In genomic region chr5:78294250-78295034, GRCh38 we compare ENCODE assay signal across 8 cellular contexts.
DNase-seq lines count a peak whose midpoint lies in the region; ATAC-seq and TF ChIP-seq lines count a peak whose summit lies in the region.

Gene AP3B1 (minus strand): TSS chr5:78294698. CDS start chr5:78294579, 119 bp downstream.

- no peaks in the 10 kb centered on the region for H3K36me3 Mint-ChIP-seq in activated naive CD4-positive, alpha-beta T cell treated with anti-CD3 and anti-CD28 coated beads, Interleukin-2, amount 50 U/mL, for 24 hours

- peak; percentile 84 for ATAC-seq in HG02588 (IDR thresholded peaks at IDR 0.05; ENCODE audit: unreplicated experiment)
- ATAC-seq in SK-N-SH treated with all-trans-retinoic acid at 6 μM for 48 hours = peak; percentile 93

- no peak for TF ChIP-seq CTCF in GM06990 (IDR thresholded peaks at IDR 0.05; ENCODE audit: insufficient read depth, low read length, poor library complexity, severe bottlenecking)

- H3K27ac Mint-ChIP-seq in activated naive CD4-positive, alpha-beta T cell treated with anti-CD3 and anti-CD28 coated beads, Interleukin-2, amount 50 U/mL, for 24 hours = peak within 1 kb of the TSS; percentile 97

- H3K27me3 ChIP-seq in GM06990 (replicated peaks; ENCODE audit: control insufficient read depth, insufficient read depth, low read length) = no peaks in the 10 kb centered on the region

- H3K4me1 Mint-ChIP-seq in activated naive CD4-positive, alpha-beta T cell treated with anti-CD3 and anti-CD28 coated beads, Interleukin-2, amount 50 U/mL, for 24 hours = peaks cover 44% of the 10 kb centered on the region

- peak within 1 kb of the TSS; percentile 88 for H3K4me3 Mint-ChIP-seq in activated naive CD4-positive, alpha-beta T cell treated with anti-CD3 and anti-CD28 coated beads, Interleukin-2, amount 50 U/mL, for 24 hours

- H3K36me3 ChIP-seq in GM06990 (ENCODE audit: control insufficient read depth, insufficient read depth, low read length) = no peaks in the 10 kb centered on the region

- peaks cover 2% of the 10 kb centered on the region for H3K27me3 Mint-ChIP-seq in activated naive CD4-positive, alpha-beta T cell treated with anti-CD3 and anti-CD28 coated beads, Interleukin-2, amount 50 U/mL, for 24 hours

- H3K9me3 Mint-ChIP-seq in activated naive CD4-positive, alpha-beta T cell treated with anti-CD3 and anti-CD28 coated beads, Interleukin-2, amount 50 U/mL, for 24 hours = no peaks in the 10 kb centered on the region

- peak within 1 kb of the TSS; percentile 76 for H3K4me3 ChIP-seq in GM06990 (replicated peaks; ENCODE audit: low read depth, low read length)

- DNase-seq in GM06990 (ENCODE audit: extremely low read depth, insufficient read length) = peak; percentile 97
- peak; percentile 92 for DNase-seq in NCI-H1092 (lab: John Stamatoyannopoulos, UW)
- peak; percentile 96 for DNase-seq in germinal center (ENCODE audit: low spot score)
- peak; percentile 91 for DNase-seq in non-pigmented ciliary epithelial cell (ENCODE audit: low read depth)
- peak; percentile 99 for DNase-seq in superior temporal gyrus (ENCODE audit: extremely low spot score)

TF ChIP-seq in SK-N-SH treated with all-trans-retinoic acid at 6 μM for 48 hours, 23 proteins besides CTCF, POLR2A, EP300 and RAD21:
- TF ChIP-seq ZNF70 (CRISPR knock-in tag; IDR thresholded peaks at IDR 0.05) (peak; percentile 43; the same call in 1 of the 2 replicates), PATZ1 (CRISPR knock-in tag; IDR thresholded peaks at IDR 0.05; ENCODE audit: borderline replicate concordance) (no peak)
TF ChIP-seq in SK-N-SH treated with all-trans-retinoic acid at 6 μM for 48 hours: peak in this region for 1.

Comparison
In these comparisons a context has a peak if more than half of its experiments do, and no peak if none do; other contexts are left out.
1. Peak in every context shown above with its lines: DNase-seq, ATAC-seq and H3K4me3 ChIP-seq.